ENCODE assay signal across 8 cellular contexts in the genomic region with DNA sequence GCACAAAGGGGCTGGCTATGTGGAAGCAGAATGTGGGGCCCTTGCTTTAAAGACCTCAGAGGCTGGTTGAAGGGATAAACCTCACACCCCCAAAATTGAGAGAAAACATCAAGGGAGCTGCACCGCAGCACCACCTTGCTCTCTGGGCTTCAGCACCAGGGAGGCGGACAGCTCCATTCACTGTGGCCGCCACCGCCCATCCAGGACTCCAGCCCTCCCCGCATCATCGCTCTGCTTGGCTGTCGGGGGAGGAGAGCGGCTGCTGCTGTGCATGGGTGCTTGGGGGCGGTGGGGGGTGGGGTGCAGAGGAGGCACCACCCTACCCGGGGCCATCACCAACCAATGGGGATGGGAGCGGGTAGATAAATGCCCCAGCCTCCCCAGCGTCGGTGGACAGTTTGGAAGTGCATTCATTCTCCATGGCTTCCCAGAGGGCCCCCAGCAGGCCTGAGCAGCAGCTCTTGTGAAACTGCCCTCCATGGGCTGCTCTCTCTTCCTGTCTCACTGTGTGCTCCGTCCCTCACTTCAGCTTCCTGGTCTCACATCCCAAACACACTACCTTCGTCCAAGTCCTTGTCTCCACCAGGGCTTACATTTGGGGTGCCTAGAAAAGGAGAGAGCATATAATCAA.
DNase-seq lines count a peak whose midpoint lies in the region; ATAC-seq and TF ChIP-seq lines count a peak whose summit lies in the region.

No MANE protein-coding gene starts in this region.

- TF ChIP-seq CTCF in HEK293 (tag by site-specific recombination; IDR thresholded peaks at IDR 0.05), result no peak

- H3K4me1 ChIP-seq in HEK293 (ENCODE audit: control insufficient read depth, insufficient read depth, low read length), result no peaks in the 10 kb centered on the region

- no peak overlapping the region for H3K27ac Mint-ChIP-seq in activated T-cell treated with anti-CD3 and anti-CD28 coated beads, Interleukin-2, amount 50 U/mL, for 24 hours

- H3K9me3 Mint-ChIP-seq in activated T-cell treated with anti-CD3 and anti-CD28 coated beads, Interleukin-2, amount 50 U/mL, for 24 hours, result peaks cover 19% of the 10 kb centered on the region

- POLR2A ChIA-PET in HEK293 (lab: Yijun Ruan, JAX), result interaction anchor here (0.6 kb wide), 1 partner anchor 558 kb away, joined by 3 read pairs; no protein-coding TSS in a partner anchor

- H3K27ac ChIP-seq in HEK293 (ENCODE audit: extremely low read depth, low read depth, low read length), result no peak overlapping the region

- DNase-seq in AG08395 (ENCODE audit: low spot score), result peak; percentile 83
- peak; percentile 51 for DNase-seq in activated T-cell treated with anti-CD3 and anti-CD28 coated beads, Interleukin-2, amount 50 U/mL, for 24 hours
- peak; percentile 23 for DNase-seq in iris pigment epithelial cell (ENCODE audit: low read depth)
- no peak for DNase-seq in inferior parietal cortex (ENCODE audit: extremely low spot score)

- H3K36me3 ChIP-seq in HEK293 (ENCODE audit: control insufficient read depth in 2 of 2, insufficient read depth in 1 of 2, low read length in 2 of 2), result no peaks in the 10 kb centered on the region

- ATAC-seq in GM21381 (IDR thresholded peaks at IDR 0.05; ENCODE audit: unreplicated experiment) (no peak), GM18517 (IDR thresholded peaks at IDR 0.05; ENCODE audit: unreplicated experiment) (no peak), GM19023 (IDR thresholded peaks at IDR 0.05; ENCODE audit: unreplicated experiment) (no peak)

- H3K4me3 Mint-ChIP-seq in activated T-cell treated with anti-CD3 and anti-CD28 coated beads, Interleukin-2, amount 50 U/mL, for 24 hours, result no peak overlapping the region

- peaks cover 47% of the 10 kb centered on the region for H3K27me3 Mint-ChIP-seq in activated T-cell treated with anti-CD3 and anti-CD28 coated beads, Interleukin-2, amount 50 U/mL, for 24 hours

- no peak overlapping the region for H3K4me3 ChIP-seq in HEK293 (ENCODE audit: low read depth, low read length)

- H3K36me3 Mint-ChIP-seq in activated T-cell treated with anti-CD3 and anti-CD28 coated beads, Interleukin-2, amount 50 U/mL, for 24 hours (ENCODE audit: low read depth), result no peaks in the 10 kb centered on the region

- CTCF ChIA-PET in HEK293 (lab: Yijun Ruan, JAX), result no interaction called here

- no peaks in the 10 kb centered on the region for H3K4me1 Mint-ChIP-seq in activated T-cell treated with anti-CD3 and anti-CD28 coated beads, Interleukin-2, amount 50 U/mL, for 24 hours (ENCODE audit: low read depth)

- no peaks in the 10 kb centered on the region for H3K9me3 ChIP-seq in HEK293 (ENCODE audit: control insufficient read depth, insufficient read depth, low read depth, low read length)

TF ChIP-seq in HEK293, 187 proteins besides CTCF, POLR2A, EP300 and RAD21 (continues in another document):
- no peak for TF ChIP-seq ZNF112 (tag by site-specific recombination; IDR thresholded peaks at IDR 0.05)
- no peak for TF ChIP-seq ZNF311 (tag by site-specific recombination; IDR thresholded peaks at IDR 0.05; ENCODE audit: borderline replicate concordance)
- TF ChIP-seq, protein P1, sequence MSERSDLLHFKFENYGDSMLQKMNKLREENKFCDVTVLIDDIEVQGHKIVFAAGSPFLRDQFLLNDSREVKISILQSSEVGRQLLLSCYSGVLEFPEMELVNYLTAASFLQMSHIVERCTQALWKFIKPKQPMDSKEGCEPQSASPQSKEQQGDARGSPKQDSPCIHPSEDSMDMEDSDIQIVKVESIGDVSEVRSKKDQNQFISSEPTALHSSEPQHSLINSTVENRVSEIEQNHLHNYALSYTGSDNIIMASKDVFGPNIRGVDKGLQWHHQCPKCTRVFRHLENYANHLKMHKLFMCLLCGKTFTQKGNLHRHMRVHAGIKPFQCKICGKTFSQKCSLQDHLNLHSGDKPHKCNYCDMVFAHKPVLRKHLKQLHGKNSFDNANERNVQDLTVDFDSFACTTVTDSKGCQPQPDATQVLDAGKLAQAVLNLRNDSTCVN (tag by site-specific recombination; optimal IDR thresholded peaks at IDR 0.05), result peak; percentile 1
- no peak for TF ChIP-seq TRIM28 (IDR thresholded peaks at IDR 0.05; ENCODE audit: borderline replicate concordance, low read length)
- TF ChIP-seq KLF7 (tag by site-specific recombination; IDR thresholded peaks at IDR 0.05; ENCODE audit: borderline replicate concordance), result 0 out of 2 replicates have a peak, but pooled peaks have one; percentile 22
- TF ChIP-seq, protein P2, sequence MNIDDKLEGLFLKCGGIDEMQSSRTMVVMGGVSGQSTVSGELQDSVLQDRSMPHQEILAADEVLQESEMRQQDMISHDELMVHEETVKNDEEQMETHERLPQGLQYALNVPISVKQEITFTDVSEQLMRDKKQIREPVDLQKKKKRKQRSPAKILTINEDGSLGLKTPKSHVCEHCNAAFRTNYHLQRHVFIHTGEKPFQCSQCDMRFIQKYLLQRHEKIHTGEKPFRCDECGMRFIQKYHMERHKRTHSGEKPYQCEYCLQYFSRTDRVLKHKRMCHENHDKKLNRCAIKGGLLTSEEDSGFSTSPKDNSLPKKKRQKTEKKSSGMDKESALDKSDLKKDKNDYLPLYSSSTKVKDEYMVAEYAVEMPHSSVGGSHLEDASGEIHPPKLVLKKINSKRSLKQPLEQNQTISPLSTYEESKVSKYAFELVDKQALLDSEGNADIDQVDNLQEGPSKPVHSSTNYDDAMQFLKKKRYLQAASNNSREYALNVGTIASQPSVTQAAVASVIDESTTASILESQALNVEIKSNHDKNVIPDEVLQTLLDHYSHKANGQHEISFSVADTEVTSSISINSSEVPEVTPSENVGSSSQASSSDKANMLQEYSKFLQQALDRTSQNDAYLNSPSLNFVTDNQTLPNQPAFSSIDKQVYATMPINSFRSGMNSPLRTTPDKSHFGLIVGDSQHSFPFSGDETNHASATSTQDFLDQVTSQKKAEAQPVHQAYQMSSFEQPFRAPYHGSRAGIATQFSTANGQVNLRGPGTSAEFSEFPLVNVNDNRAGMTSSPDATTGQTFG (tag by site-specific recombination; IDR thresholded peaks at IDR 0.05; ENCODE audit: borderline replicate concordance), result no peak
- TF ChIP-seq KLF16 (tag by site-specific recombination; IDR thresholded peaks at IDR 0.05), result peak; percentile 76; the same call in 1 of the 2 replicates
- TF ChIP-seq ZNF544 (tag by site-specific recombination; IDR thresholded peaks at IDR 0.05), result no peak
- no peak for TF ChIP-seq ZNF596 (tag by site-specific recombination; IDR thresholded peaks at IDR 0.05)
- 0 out of 2 replicates have a peak, but pooled peaks have one; percentile 7 for TF ChIP-seq ZIC2 (tag by site-specific recombination; IDR thresholded peaks at IDR 0.05)
- no peak for TF ChIP-seq ZNF157 (tag by site-specific recombination; IDR thresholded peaks at IDR 0.05)
- no peak for TF ChIP-seq ZNF416 (tag by site-specific recombination; IDR thresholded peaks at IDR 0.05)
- TF ChIP-seq HOXA7 (CRISPR knock-in tag; IDR thresholded peaks at IDR 0.05; ENCODE audit: borderline replicate concordance), result no peak
- TF ChIP-seq SCRT2 (tag by site-specific recombination; IDR thresholded peaks at IDR 0.05), result no peak
- TF ChIP-seq ZNF549 (tag by site-specific recombination; IDR thresholded peaks at IDR 0.05), result no peak
- no peak for TF ChIP-seq ZNF423 (tag by site-specific recombination; IDR thresholded peaks at IDR 0.05)
- TF ChIP-seq, protein P3, sequence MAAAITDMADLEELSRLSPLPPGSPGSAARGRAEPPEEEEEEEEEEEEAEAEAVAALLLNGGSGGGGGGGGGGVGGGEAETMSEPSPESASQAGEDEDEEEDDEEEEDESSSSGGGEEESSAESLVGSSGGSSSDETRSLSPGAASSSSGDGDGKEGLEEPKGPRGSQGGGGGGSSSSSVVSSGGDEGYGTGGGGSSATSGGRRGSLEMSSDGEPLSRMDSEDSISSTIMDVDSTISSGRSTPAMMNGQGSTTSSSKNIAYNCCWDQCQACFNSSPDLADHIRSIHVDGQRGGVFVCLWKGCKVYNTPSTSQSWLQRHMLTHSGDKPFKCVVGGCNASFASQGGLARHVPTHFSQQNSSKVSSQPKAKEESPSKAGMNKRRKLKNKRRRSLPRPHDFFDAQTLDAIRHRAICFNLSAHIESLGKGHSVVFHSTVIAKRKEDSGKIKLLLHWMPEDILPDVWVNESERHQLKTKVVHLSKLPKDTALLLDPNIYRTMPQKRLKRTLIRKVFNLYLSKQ (tag by site-specific recombination; IDR thresholded peaks at IDR 0.05; ENCODE audit: borderline replicate concordance), result no peak
- TF ChIP-seq HOXD13 (CRISPR knock-in tag; IDR thresholded peaks at IDR 0.05; ENCODE audit: borderline replicate concordance), result no peak
- no peak for TF ChIP-seq ZNF514 (tag by site-specific recombination; IDR thresholded peaks at IDR 0.05)
- TF ChIP-seq, protein P4, sequence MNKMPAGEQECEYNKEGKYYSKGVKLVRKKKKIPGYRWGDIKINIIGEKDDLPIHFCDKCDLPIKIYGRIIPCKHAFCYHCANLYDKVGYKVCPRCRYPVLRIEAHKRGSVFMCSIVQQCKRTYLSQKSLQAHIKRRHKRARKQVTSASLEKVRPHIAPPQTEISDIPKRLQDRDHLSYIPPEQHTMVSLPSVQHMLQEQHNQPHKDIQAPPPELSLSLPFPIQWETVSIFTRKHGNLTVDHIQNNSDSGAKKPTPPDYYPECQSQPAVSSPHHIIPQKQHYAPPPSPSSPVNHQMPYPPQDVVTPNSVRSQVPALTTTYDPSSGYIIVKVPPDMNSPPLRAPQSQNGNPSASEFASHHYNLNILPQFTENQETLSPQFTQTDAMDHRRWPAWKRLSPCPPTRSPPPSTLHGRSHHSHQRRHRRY (tag by site-specific recombination; IDR thresholded peaks at IDR 0.05), result no peak
- no peak for TF ChIP-seq ZNF16 (tag by site-specific recombination; IDR thresholded peaks at IDR 0.05; ENCODE audit: low read depth)
- no peak for TF ChIP-seq ZNF654 (tag by site-specific recombination; IDR thresholded peaks at IDR 0.05; ENCODE audit: low read depth)
- TF ChIP-seq ZFP3 (tag by site-specific recombination; IDR thresholded peaks at IDR 0.05; ENCODE audit: low read depth), result no peak
